In genomic region chr9:92892317-92892716, GRCh38 we compare ENCODE assay signal across 2 cellular contexts. TPM values are rescaled to one million over a fixed set of nuclear protein-coding genes. Genes with fewer than 3 reads are reported as not detected.
"Had no signal": no experiment of that assay in that cellular context is flagged by ENCODE, and none has a peak within 500 bp of the region (broad histone marks: within the 10 kb centered on the region; RNA-seq: fewer than 3 reads in every experiment).

No MANE protein-coding gene starts in this region.

RNA-seq across cellular contexts. Expression of gene FGD3, which starts 55.0 kb away (rescaled TPM):
- total RNA-seq: osteocyte, pulmonary artery endothelial cell had no signal
